9 cellular contexts compared by ENCODE assay signal in genomic region chr4:42643685-42644084, GRCh38. TPM values are rescaled to one million over a fixed set of nuclear protein-coding genes. Genes with fewer than 3 reads are reported as not detected.
A peak's percentile ranks its signal among the peaks of the same experiment; 100 is the strongest.
DNase-seq lines count a peak whose midpoint lies in the region; ATAC-seq lines count a peak whose summit lies in the region.
"Had no signal": no experiment of that assay in that cellular context is flagged by ENCODE, and none has a peak within 500 bp of the region (broad histone marks: within the 10 kb centered on the region; RNA-seq: fewer than 3 reads in every experiment).

No MANE protein-coding gene starts in this region.

- DNase-seq in left ventricle myocardium superior (no peak), KG1 (lab: John Stamatoyannopoulos, UW) (no peak), MV-4-11 (lab: John Stamatoyannopoulos, UW) (no peak), SIG-M5 treated with dmso at 0.1 percent for 504 hours (lab: John Stamatoyannopoulos, UW; ENCODE audit: unreplicated experiment) (no peak), anterior cingulate cortex (lab: John Stamatoyannopoulos, UW) (no peak)
- DNase-seq: T-cell had no signal

- ATAC-seq in GM18502 (IDR thresholded peaks at IDR 0.05; ENCODE audit: poor library complexity, unreplicated experiment): peak; percentile 68
- peak; percentile 70 for ATAC-seq in GM21526 (IDR thresholded peaks at IDR 0.05; ENCODE audit: low FRiP score, unreplicated experiment)
- peak; percentile 67 for ATAC-seq in HG03378 (IDR thresholded peaks at IDR 0.05; ENCODE audit: unreplicated experiment)
- ATAC-seq in left ventricle myocardium superior: peak; percentile 88

- intact Hi-C loops in left ventricle myocardium superior (cut with micrococcal nuclease): no loop called here

RNA-seq across cellular contexts. Expression of gene ATP8A1, which starts 13.2 kb away (rescaled TPM):
- total RNA-seq in left ventricle myocardium superior: 14.0 TPM
